In the genomic region with DNA sequence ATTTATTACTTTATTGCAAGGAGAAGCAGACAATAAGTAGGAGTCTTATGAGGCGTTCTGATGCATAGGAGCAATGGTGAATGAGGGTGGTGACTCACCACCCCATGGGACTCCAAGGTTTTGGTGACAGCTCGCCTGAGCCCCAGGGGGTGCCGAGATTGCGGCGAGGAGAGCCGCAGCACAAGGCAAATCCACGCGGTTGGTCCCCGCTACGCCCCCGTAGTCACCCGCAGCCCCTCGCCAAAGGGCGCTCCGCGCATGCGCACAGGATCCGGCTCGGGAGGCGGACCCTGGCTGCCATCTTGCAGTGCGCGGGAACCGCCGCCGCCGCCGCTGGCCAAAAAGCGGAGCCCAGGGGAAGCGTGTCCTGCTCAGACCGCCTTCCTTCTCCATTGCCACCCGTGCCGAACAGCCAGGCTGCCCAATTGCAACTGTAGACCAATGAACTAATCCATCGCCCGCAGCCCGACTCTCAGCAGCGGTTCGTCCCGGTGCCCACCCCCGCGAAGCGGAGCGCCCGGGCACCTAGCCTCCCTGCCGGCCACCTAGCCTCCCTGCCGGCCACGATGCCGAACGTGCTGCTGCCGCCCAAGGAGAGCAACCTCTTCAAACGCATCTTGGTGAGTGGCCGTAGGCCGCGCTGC, we compare ENCODE assay signal across 8 cellular contexts. TPM values are rescaled to one million over a fixed set of nuclear protein-coding genes. Genes with fewer than 3 reads are reported as not detected.
DNase-seq lines count a peak whose midpoint lies in the region; ATAC-seq and TF ChIP-seq lines count a peak whose summit lies in the region.

A gene (plus strand): TSS at position 305 of the 644 bp plus-strand sequence. CDS start 262 bp downstream, at position 567.

- TSS peak; percentile 57 for BruUV-seq in IMR-90 (replicated peaks; lab: Mats Ljungman, UMichigan)

- H3K4me3 ChIP-seq in IMR-90 (ENCODE audit: insufficient read depth, low read depth, low read length) (peak within 1 kb of the TSS; percentile 87), epithelial cell of proximal tubule (ENCODE audit: low read depth, low read length) (peak within 1 kb of the TSS; percentile 96)

- peak within 1 kb of the TSS; percentile 60 to 78 for H4K8ac ChIP-seq in IMR-90 (ENCODE audit: low read depth in 2 of 2, low read length in 2 of 2)

- no peaks in the 10 kb centered on the region for H3K36me3 ChIP-seq in IMR-90 (ENCODE audit: control insufficient read depth, insufficient read depth, low read length)

- no peaks in the 10 kb centered on the region for H3K27me3 ChIP-seq in IMR-90 (ENCODE audit: control insufficient read depth, insufficient read depth, low read length)

- peak within 1 kb of the TSS; percentile 91 for H3K27ac ChIP-seq in IMR-90 (ENCODE audit: insufficient read depth, low read length)

- H3K18ac ChIP-seq in IMR-90 (ENCODE audit: low read depth, low read length) = peak within 1 kb of the TSS; percentile 62

- H2BK120ac ChIP-seq in IMR-90 (ENCODE audit: low read depth, low read length) = peak within 1 kb of the TSS; percentile 66; the same call in 1 of the 2 replicates

- dilution Hi-C loops in IMR-90 (cut with HindIII; ENCODE audit: low sequenced_read_pairs, unreplicated experiment) = no loop called here

- H2AFZ ChIP-seq in IMR-90 (replicated peaks; ENCODE audit: low read length, poor library complexity) = peak within 1 kb of the TSS; percentile 96

- TF ChIP-seq RAD21 in IMR-90 (IDR thresholded peaks at IDR 0.05; ENCODE audit: low read length) = no peak

- WGBS in IMR-90 (ENCODE audit: extremely low coverage in 2 of 2, insufficient read length in 1 of 2), 2 experiments = 1% methylated on average over 35 of the region's 53 CpGs; no CpG with 5 or more reads in 1 of the 2 experiments

- in situ Hi-C loops in IMR-90 (cut with MboI; ENCODE audit: low sequenced_read_pairs) = loop anchor here (25.0 kb wide), 1 partner anchor 224 kb away; no protein-coding TSS in a partner anchor

- H2BK5ac ChIP-seq in IMR-90 (ENCODE audit: low read depth, low read length, poor library complexity, severe bottlenecking) = peak within 1 kb of the TSS; percentile 79

- peak within 1 kb of the TSS; percentile 97 for H3K23ac ChIP-seq in IMR-90 (ENCODE audit: low read depth, low read length)

- H3K56ac ChIP-seq in IMR-90 (ENCODE audit: extremely low read depth, insufficient read depth, low read length) = peak within 1 kb of the TSS; percentile 75

- peaks cover 12% of the 10 kb centered on the region for H3K4me1 ChIP-seq in IMR-90 (ENCODE audit: control insufficient read depth, insufficient read depth, low read length)

- intact Hi-C loops in IMR-90 (cut with micrococcal nuclease) = loop anchor here (2.0 to 5.0 kb wide), 3 partner anchors 178 to 249 kb away; a partner anchor contains a TSS

- H3K14ac ChIP-seq in IMR-90 (replicated peaks; ENCODE audit: low read depth, low read length) = peak within 1 kb of the TSS; percentile 95

- peaks cover 7% of the 10 kb centered on the region for H3K9me1 ChIP-seq in IMR-90 (ENCODE audit: insufficient read depth, low read length)

- H4K5ac ChIP-seq in IMR-90 (ENCODE audit: low read depth, low read length) = peak within 1 kb of the TSS; percentile 65

- peaks cover 30% of the 10 kb centered on the region for H4K20me1 ChIP-seq in IMR-90 (ENCODE audit: insufficient read depth, low read length)

- no peaks in the 10 kb centered on the region for H3K9me3 ChIP-seq in IMR-90 (ENCODE audit: control insufficient read depth, insufficient read depth, low read length)

- ATAC-seq in GM21528 (IDR thresholded peaks at IDR 0.05; ENCODE audit: low FRiP score, unreplicated experiment) = peak; percentile 72
- peak; percentile 85 for ATAC-seq in IMR-90 (ENCODE audit: low read depth)

- CTCF ChIA-PET in IMR-90 (lab: Yijun Ruan, JAX) = no interaction called here

- no peak within 1 kb of the TSS for H2BK20ac ChIP-seq in IMR-90 (ENCODE audit: low read depth, low read length)

- TF ChIP-seq CTCF in IMR-90 (conservative IDR thresholded peaks at IDR 0.05; ENCODE audit: low read depth, low read length) (no peak), epithelial cell of proximal tubule (conservative IDR thresholded peaks at IDR 0.05; ENCODE audit: low read depth, low read length) (no peak)

- H2AK9ac ChIP-seq in IMR-90 (replicated peaks; ENCODE audit: low read depth, low read length, poor library complexity) = peak within 1 kb of the TSS; percentile 84

- H3K79me1 ChIP-seq in IMR-90 (ENCODE audit: low read depth in 1 of 2, low read length in 2 of 2) = peaks cover 0 to 31% of the 10 kb centered on the region in 2 experiments; a peak in 2 of 4 replicates

- no peak for TF ChIP-seq POLR2A in IMR-90 (IDR thresholded peaks at IDR 0.05; ENCODE audit: low read depth, low read length)

- H2AK5ac ChIP-seq in IMR-90 (ENCODE audit: low read depth, low read length) = no peak within 1 kb of the TSS; the same call in 1 of the 2 replicates

- DNase-seq in DMS153 (lab: John Stamatoyannopoulos, UW) = peak; percentile 73
- peak; percentile 90 for DNase-seq in IMR-90
- DNase-seq in OCI-M2 (lab: John Stamatoyannopoulos, UW; ENCODE audit: unreplicated experiment) = peak; percentile 47
- peak; percentile 94 for DNase-seq in activated T-cell treated with anti-CD3 and anti-CD28 coated beads for 4 hours
- DNase-seq in epithelial cell of proximal tubule (ENCODE audit: low read depth) = no peak
- peak; percentile 87 for DNase-seq in mucosa of gallbladder (ENCODE audit: low spot score)
- DNase-seq in stimulated activated CD8-positive, alpha-beta memory T cell treated with anti-CD3 and anti-CD28 coated beads, Interleukin-4, amount 100 ng/mL, for 24 hours (ENCODE audit: low read depth) = peak; percentile 98

- POLR2A ChIA-PET in IMR-90 (lab: Charles Lee; ENCODE audit: unreplicated experiment) = no interaction called here

- peak within 1 kb of the TSS; percentile 96 for H3K4me2 ChIP-seq in IMR-90 (ENCODE audit: low read depth, low read length)

- peak within 1 kb of the TSS; percentile 12; the same call in 1 of the 3 replicates for H2BK15ac ChIP-seq in IMR-90 (ENCODE audit: low read depth, low read length)

- peak within 1 kb of the TSS; percentile 69 for H4K91ac ChIP-seq in IMR-90 (ENCODE audit: insufficient read depth, low read depth, low read length)

- H3K9ac ChIP-seq in IMR-90 (ENCODE audit: low read depth, low read length) = peak within 1 kb of the TSS; percentile 99

- H3K4ac ChIP-seq in IMR-90 (ENCODE audit: low read depth, low read length) = peak within 1 kb of the TSS; percentile 90

TF ChIP-seq in IMR-90, 13 proteins besides CTCF, POLR2A, EP300 and RAD21:
- peak; percentile 86 for TF ChIP-seq FOS (IDR thresholded peaks at IDR 0.05; ENCODE audit: low read depth, low read length)
- no peak for TF ChIP-seq CEBPB (IDR thresholded peaks at IDR 0.05; ENCODE audit: low read depth, low read length)
- no peak for TF ChIP-seq MAFK (IDR thresholded peaks at IDR 0.05; ENCODE audit: low read depth, low read length)
- no peak for TF ChIP-seq CHD1 (IDR thresholded peaks at IDR 0.05; ENCODE audit: low read depth, low read length)
- peak; percentile 76 for TF ChIP-seq BHLHE40 (IDR thresholded peaks at IDR 0.05; ENCODE audit: low read depth, low read length)
- TF ChIP-seq RFX5 (IDR thresholded peaks at IDR 0.05; ENCODE audit: low read depth, low read length) = no peak
- TF ChIP-seq, protein P1, sequence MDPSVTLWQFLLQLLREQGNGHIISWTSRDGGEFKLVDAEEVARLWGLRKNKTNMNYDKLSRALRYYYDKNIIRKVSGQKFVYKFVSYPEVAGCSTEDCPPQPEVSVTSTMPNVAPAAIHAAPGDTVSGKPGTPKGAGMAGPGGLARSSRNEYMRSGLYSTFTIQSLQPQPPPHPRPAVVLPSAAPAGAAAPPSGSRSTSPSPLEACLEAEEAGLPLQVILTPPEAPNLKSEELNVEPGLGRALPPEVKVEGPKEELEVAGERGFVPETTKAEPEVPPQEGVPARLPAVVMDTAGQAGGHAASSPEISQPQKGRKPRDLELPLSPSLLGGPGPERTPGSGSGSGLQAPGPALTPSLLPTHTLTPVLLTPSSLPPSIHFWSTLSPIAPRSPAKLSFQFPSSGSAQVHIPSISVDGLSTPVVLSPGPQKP (IDR thresholded peaks at IDR 0.05; ENCODE audit: borderline replicate concordance, low read depth, low read length) = no peak
- peak; percentile 80 for TF ChIP-seq MXI1 (IDR thresholded peaks at IDR 0.05; ENCODE audit: borderline replicate concordance, low read depth, low read length)
- TF ChIP-seq RCOR1 (IDR thresholded peaks at IDR 0.05; ENCODE audit: insufficient replicate concordance, low read length) = no peak
- no peak for TF ChIP-seq NFE2L2 (IDR thresholded peaks at IDR 0.05; ENCODE audit: low read depth, low read length)
- TF ChIP-seq MAZ (IDR thresholded peaks at IDR 0.05; ENCODE audit: borderline replicate concordance, low read depth, low read length) = peak; percentile 54; the same call in 1 of the 2 replicates
- no peak for TF ChIP-seq SMC3 (IDR thresholded peaks at IDR 0.05; ENCODE audit: low read depth, low read length)

RNA-seq across cellular contexts. Expression of the gene that starts here (rescaled TPM):
- total RNA-seq in IMR-90 (2012; rRNA removed) = 6.6 and 13.1 TPM in 2 replicates
- polyA plus RNA-seq in IMR-90 (2012; rRNA removed) = 6.1 and 8.8 TPM in 2 replicates
- 0.95 and 1.5 TPM in 2 replicates for polyA plus RNA-seq in IMR-90 (2012; cell fraction: cytosol; rRNA removed)
- polyA plus RNA-seq in IMR-90 (2012; cell fraction: nucleus; rRNA removed; ENCODE audit: low replicate concordance) = 7.0 and 30.5 TPM in 2 replicates
- 5.7 and 9.6 TPM in 2 replicates for total RNA-seq in epithelial cell of proximal tubule
- total RNA-seq in mucosa of gallbladder = 22.2 TPM
